17 cellular contexts compared by ENCODE assay signal in the genomic region with DNA sequence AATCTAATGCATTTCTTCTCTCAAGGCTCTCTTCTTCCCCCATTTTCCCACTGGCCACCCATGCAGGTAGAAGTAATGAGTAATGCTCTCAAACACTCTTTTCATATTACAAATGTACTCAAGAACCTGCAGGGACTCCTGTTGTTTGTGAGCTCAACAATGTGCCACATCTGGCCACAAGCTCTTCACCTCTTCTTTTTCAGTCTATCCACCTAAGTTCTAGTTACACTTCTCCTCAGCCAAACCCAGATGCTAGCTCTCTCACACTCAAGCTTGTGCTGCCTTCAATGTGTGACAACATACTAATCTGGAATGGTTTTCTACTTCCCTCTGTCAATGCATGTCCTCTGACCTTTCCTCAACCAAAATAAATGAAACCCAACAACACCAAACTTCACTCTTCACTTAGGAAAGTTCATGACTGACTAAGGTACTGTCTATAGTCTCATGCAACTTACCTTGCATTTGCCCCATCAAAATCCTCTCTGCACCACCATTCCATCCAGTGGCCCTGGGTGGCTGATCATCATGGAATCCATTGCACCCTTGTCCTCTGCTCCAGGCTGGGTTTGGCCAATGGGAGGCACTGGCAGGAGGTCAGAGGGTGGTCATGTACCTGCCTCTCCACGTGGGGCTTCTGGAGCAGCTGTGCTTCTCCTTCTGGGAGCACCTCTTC. TPM values are rescaled to one million over a fixed set of nuclear protein-coding genes. Genes with fewer than 3 reads are reported as not detected.
DNase-seq lines count a peak whose midpoint lies in the region; ATAC-seq and TF ChIP-seq lines count a peak whose summit lies in the region.
"Had no signal": no experiment of that assay in that cellular context is flagged by ENCODE, and none has a peak within 500 bp of the region (broad histone marks: within the 10 kb centered on the region; RNA-seq: fewer than 3 reads in every experiment).

No MANE protein-coding gene starts in this region.

- H3K9me3 ChIP-seq in Caco-2 = no peaks in the 10 kb centered on the region
- H3K9me3 ChIP-seq: BLaER1 treated with 17β-estradiol and CSF1 and Interleukin-3, amounts not matched to agents 10 nM and 100 nM; MG63; Peyer's patch; SK-N-SH had no signal

- intact Hi-C loops in Caco-2 (cut with micrococcal nuclease; ENCODE audit: unreplicated experiment) = no loop called here
- intact Hi-C loops in MCF 10A (cut with micrococcal nuclease) = no loop called here

- no peak overlapping the region for H3K4me3 ChIP-seq in Caco-2 (ENCODE audit: low read depth, low read length)
- H3K4me3 ChIP-seq: BLaER1 treated with 17β-estradiol and CSF1 and Interleukin-3, amounts not matched to agents 10 nM and 100 nM; MG63; Peyer's patch had no signal

- peak; percentile 67 to 74 for ATAC-seq in activated T-cell treated with anti-CD3 and anti-CD28 coated beads, Interleukin-2, amount 50 U/mL, for 72 hours (replicated peaks in 1 of 2)
- peak; percentile 70 for ATAC-seq in activated naive CD8-positive, alpha-beta T cell treated with anti-CD3 and anti-CD28 coated beads, Interleukin-2, amount 50 U/mL, for 24 hours
- peak; percentile 36 for ATAC-seq in stimulated activated effector memory CD8-positive, alpha-beta T cell treated with anti-CD3 and anti-CD28 coated beads, Interleukin-12 subunit alpha, Interleukin-12 subunit beta, amount 100 ng/mL, for 72 hours

- peaks cover 7% of the 10 kb centered on the region for H3K27me3 Mint-ChIP-seq in activated T-cell treated with anti-CD3 and anti-CD28 coated beads, Interleukin-2, amount 50 U/mL, for 72 hours (ENCODE audit: low read depth)
- no peaks in the 10 kb centered on the region for H3K27me3 Mint-ChIP-seq in activated naive CD8-positive, alpha-beta T cell treated with anti-CD3 and anti-CD28 coated beads, Interleukin-2, amount 50 U/mL, for 24 hours
- H3K27me3 Mint-ChIP-seq in Caco-2 (ENCODE audit: insufficient read depth, unreplicated experiment) (peaks cover 10% of the 10 kb centered on the region), MCF 10A (ENCODE audit: insufficient read depth, unreplicated experiment) (no peaks in the 10 kb centered on the region)

- CTCF ChIA-PET in Caco-2 (lab: Charles Lee) = no interaction called here
- CTCF ChIA-PET in MCF 10A (lab: Yijun Ruan, JAX) = interaction anchor here (0.5 to 2.2 kb wide), 9 partner anchors 8 to 811 kb away, joined by 3 to 10 read pairs (median 5); no protein-coding TSS in a partner anchor

- no peaks in the 10 kb centered on the region for H3K36me3 ChIP-seq in Caco-2 (ENCODE audit: control insufficient read depth, insufficient read depth, low read length)
- H3K36me3 ChIP-seq: BLaER1 treated with 17β-estradiol and CSF1 and Interleukin-3, amounts not matched to agents 10 nM and 100 nM; MG63; Peyer's patch had no signal

- no peaks in the 10 kb centered on the region; the same call in 1 of the 2 replicates for H3K27me3 ChIP-seq in Caco-2 (replicated peaks; ENCODE audit: control insufficient read depth, insufficient read depth, low read length)
- H3K27me3 ChIP-seq: MG63, Peyer's patch had no signal

- no peak overlapping the region for H3K27ac Mint-ChIP-seq in activated T-cell treated with anti-CD3 and anti-CD28 coated beads, Interleukin-2, amount 50 U/mL, for 72 hours
- H3K27ac Mint-ChIP-seq in activated naive CD8-positive, alpha-beta T cell treated with anti-CD3 and anti-CD28 coated beads, Interleukin-2, amount 50 U/mL, for 24 hours = no peak overlapping the region
- H3K27ac Mint-ChIP-seq in stimulated activated effector memory CD8-positive, alpha-beta T cell treated with anti-CD3 and anti-CD28 coated beads, Interleukin-12 subunit alpha, Interleukin-12 subunit beta, amount 100 ng/mL, for 72 hours = no peak overlapping the region
- H3K27ac Mint-ChIP-seq in Caco-2 (ENCODE audit: unreplicated experiment) = no peak overlapping the region
- no peak overlapping the region for H3K27ac Mint-ChIP-seq in MCF 10A (ENCODE audit: low read depth, unreplicated experiment)

- no peak overlapping the region for H3K4me3 Mint-ChIP-seq in activated T-cell treated with anti-CD3 and anti-CD28 coated beads, Interleukin-2, amount 50 U/mL, for 72 hours
- H3K4me3 Mint-ChIP-seq in activated naive CD8-positive, alpha-beta T cell treated with anti-CD3 and anti-CD28 coated beads, Interleukin-2, amount 50 U/mL, for 24 hours = no peak overlapping the region
- H3K4me3 Mint-ChIP-seq in stimulated activated effector memory CD8-positive, alpha-beta T cell treated with anti-CD3 and anti-CD28 coated beads, Interleukin-12 subunit alpha, Interleukin-12 subunit beta, amount 100 ng/mL, for 72 hours = no peak overlapping the region
- H3K4me3 Mint-ChIP-seq in Caco-2 (ENCODE audit: unreplicated experiment) (no peak overlapping the region), MCF 10A (ENCODE audit: unreplicated experiment) (no peak overlapping the region)

- H3K4me1 ChIP-seq in Caco-2 = no peaks in the 10 kb centered on the region

- BruUV-seq in Caco-2 (replicated peaks; lab: Mats Ljungman, UMichigan) (no TSS peak), MCF 10A (replicated peaks; lab: Mats Ljungman, UMichigan) (no TSS peak)

- H3K36me3 Mint-ChIP-seq in activated T-cell treated with anti-CD3 and anti-CD28 coated beads, Interleukin-2, amount 50 U/mL, for 72 hours (ENCODE audit: insufficient read depth in 2 of 2) = peaks cover 0 to 2% of the 10 kb centered on the region in 2 donors
- no peaks in the 10 kb centered on the region for H3K36me3 Mint-ChIP-seq in activated naive CD8-positive, alpha-beta T cell treated with anti-CD3 and anti-CD28 coated beads, Interleukin-2, amount 50 U/mL, for 24 hours (ENCODE audit: low read depth)
- no peaks in the 10 kb centered on the region for H3K36me3 Mint-ChIP-seq in stimulated activated effector memory CD8-positive, alpha-beta T cell treated with anti-CD3 and anti-CD28 coated beads, Interleukin-12 subunit alpha, Interleukin-12 subunit beta, amount 100 ng/mL, for 72 hours
- H3K36me3 Mint-ChIP-seq in Caco-2 (ENCODE audit: insufficient read depth, unreplicated experiment) = no peaks in the 10 kb centered on the region
- H3K36me3 Mint-ChIP-seq in MCF 10A (ENCODE audit: insufficient read depth, unreplicated experiment) = peaks cover 6% of the 10 kb centered on the region

- H3K9me3 Mint-ChIP-seq in activated T-cell treated with anti-CD3 and anti-CD28 coated beads, Interleukin-2, amount 50 U/mL, for 72 hours = no peaks in the 10 kb centered on the region
- no peaks in the 10 kb centered on the region for H3K9me3 Mint-ChIP-seq in activated naive CD8-positive, alpha-beta T cell treated with anti-CD3 and anti-CD28 coated beads, Interleukin-2, amount 50 U/mL, for 24 hours
- H3K9me3 Mint-ChIP-seq in stimulated activated effector memory CD8-positive, alpha-beta T cell treated with anti-CD3 and anti-CD28 coated beads, Interleukin-12 subunit alpha, Interleukin-12 subunit beta, amount 100 ng/mL, for 72 hours = no peaks in the 10 kb centered on the region
- no peaks in the 10 kb centered on the region for H3K9me3 Mint-ChIP-seq in Caco-2 (ENCODE audit: unreplicated experiment)
- no peaks in the 10 kb centered on the region for H3K9me3 Mint-ChIP-seq in MCF 10A (ENCODE audit: unreplicated experiment)

- DNase-seq in activated T-cell treated with anti-CD3 and anti-CD28 coated beads, Interleukin-2, amount 50 U/mL, for 72 hours = no peak
- DNase-seq in activated T-cell treated with anti-CD3 and anti-CD28 coated beads, Interleukin-2, amount 50 U/mL, for 48 hours = no peak
- DNase-seq in NCI-H69 (lab: John Stamatoyannopoulos, UW) (peak; percentile 3), NOMO-1 (lab: John Stamatoyannopoulos, UW; ENCODE audit: unreplicated experiment in 2 of 2) (no peak), Caco-2 (no peak), MCF 10A (ENCODE audit: unreplicated experiment) (no peak)
- no peak for DNase-seq in activated naive CD8-positive, alpha-beta T cell treated with anti-CD3 and anti-CD28 coated beads, Interleukin-2, amount 50 U/mL, for 24 hours
- DNase-seq in stimulated activated effector memory CD8-positive, alpha-beta T cell treated with anti-CD3 and anti-CD28 coated beads, Interleukin-12 subunit alpha, Interleukin-12 subunit beta, amount 100 ng/mL, for 72 hours (ENCODE audit: low spot score in 2 of 2) = no peak
- DNase-seq: EL, KG1, MG63, NCI-H1930, NCI-H524 treated with DMSO at 0.1 percent for 48 hours, Peyer's patch, Right ventricle myocardium superior, SK-N-SH had no signal

- POLR2A ChIA-PET in Caco-2 (lab: Charles Lee) (no interaction called here), MCF 10A (lab: Yijun Ruan, JAX) (interaction anchor here (0.6 to 0.8 kb wide), 3 partner anchors 35 to 473 kb away, joined by 3 read pairs; no protein-coding TSS in a partner anchor)

- H3K4me1 Mint-ChIP-seq in activated T-cell treated with anti-CD3 and anti-CD28 coated beads, Interleukin-2, amount 50 U/mL, for 72 hours (ENCODE audit: low read depth) = peaks cover 13% of the 10 kb centered on the region
- H3K4me1 Mint-ChIP-seq in activated naive CD8-positive, alpha-beta T cell treated with anti-CD3 and anti-CD28 coated beads, Interleukin-2, amount 50 U/mL, for 24 hours = peaks cover 14% of the 10 kb centered on the region
- no peaks in the 10 kb centered on the region for H3K4me1 Mint-ChIP-seq in stimulated activated effector memory CD8-positive, alpha-beta T cell treated with anti-CD3 and anti-CD28 coated beads, Interleukin-12 subunit alpha, Interleukin-12 subunit beta, amount 100 ng/mL, for 72 hours
- H3K4me1 Mint-ChIP-seq in Caco-2 (ENCODE audit: low read depth, unreplicated experiment) = no peaks in the 10 kb centered on the region
- H3K4me1 Mint-ChIP-seq in MCF 10A (ENCODE audit: insufficient read depth, unreplicated experiment) = no peaks in the 10 kb centered on the region

- TF ChIP-seq CTCF in Caco-2 (IDR thresholded peaks at IDR 0.05; ENCODE audit: insufficient read depth in 1 of 2, low read depth in 1 of 2, low read length in 1 of 2, severe bottlenecking in 1 of 2, unreplicated experiment in 1 of 2) (no peak), MCF 10A (IDR thresholded peaks at IDR 0.05; ENCODE audit: unreplicated experiment) (no peak)

RNA-seq across cellular contexts. Expression of gene IL18R1, which starts 5.3 kb away (rescaled TPM):
- total RNA-seq in activated T-cell treated with anti-CD3 and anti-CD28 coated beads, Interleukin-2, amount 50 U/mL, for 72 hours = 10 to 100 TPM; 56.5 to 68.0 TPM
- total RNA-seq in Caco-2 (2022) (not detected in 2 replicates), MCF 10A (2022) (3.5 and 6.7 TPM in 2 replicates)

RNA-seq across cellular contexts. Expression of gene IL1RL1, which starts 38.9 kb away (rescaled TPM):
- 1 to 10 TPM; 1.6 to 2.2 TPM for total RNA-seq in activated T-cell treated with anti-CD3 and anti-CD28 coated beads, Interleukin-2, amount 50 U/mL, for 72 hours
- total RNA-seq in Caco-2 (2022) (not detected in 2 replicates), MCF 10A (2022) (10.0 and 25.6 TPM in 2 replicates)
